ENCODE assay signal across 22 cellular contexts in the genomic region with DNA sequence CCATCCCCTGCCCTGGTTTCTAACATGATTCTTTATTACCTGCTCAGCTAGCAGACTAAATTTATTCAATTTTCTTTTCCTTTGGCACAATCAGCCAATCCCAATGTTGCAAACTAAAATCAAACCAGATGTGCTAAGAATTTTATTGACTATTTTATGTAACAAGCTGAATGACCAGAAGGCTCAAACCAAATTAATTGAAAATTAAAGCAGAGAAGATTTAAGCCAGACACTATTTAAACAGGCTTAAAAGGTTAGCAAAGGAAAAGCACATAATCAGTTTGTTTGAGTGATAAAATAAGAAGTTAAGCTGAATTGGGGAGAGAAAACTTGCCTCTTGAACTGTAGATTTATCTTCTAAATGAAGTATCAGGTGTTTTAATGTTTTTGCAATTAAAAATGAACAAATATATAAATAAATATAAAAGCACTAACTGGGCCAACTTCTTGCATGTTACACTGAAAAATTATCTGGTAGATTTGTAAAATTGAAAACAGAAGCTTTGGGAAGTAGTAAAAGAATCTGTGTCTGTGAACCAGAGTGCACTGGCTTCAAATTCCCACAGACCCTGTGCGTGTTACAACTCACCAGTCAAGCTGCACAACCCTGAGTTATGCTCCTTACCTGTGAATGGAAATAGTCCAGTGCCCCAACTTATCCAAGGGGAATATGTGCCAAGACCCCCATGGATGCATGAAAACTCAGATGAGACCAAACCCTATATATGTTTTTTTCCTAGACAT.
DNase-seq lines count a peak whose midpoint lies in the region; ATAC-seq, FAIRE-seq and TF ChIP-seq lines count a peak whose summit lies in the region.
"Had no signal": no experiment of that assay in that cellular context is flagged by ENCODE, and none has a peak within 500 bp of the region (broad histone marks: within the 10 kb centered on the region; RNA-seq: fewer than 3 reads in every experiment).

No MANE protein-coding gene starts in this region.

- no peak for ATAC-seq in GM21786 (IDR thresholded peaks at IDR 0.05; ENCODE audit: unreplicated experiment)
- ATAC-seq: A549; CD8-positive, alpha-beta T cell had no signal

- no peaks in the 10 kb centered on the region for H3K9me2 ChIP-seq in SK-N-SH

- CTCF ChIA-PET in SK-N-SH (lab: Yijun Ruan, JAX) = interaction anchor here (0.7 to 1.3 kb wide), 3 partner anchors 16 to 281 kb away, joined by 3 read pairs; no protein-coding TSS in a partner anchor

- H3K27me3 ChIP-seq in SK-N-SH (ENCODE audit: insufficient read depth) (no peaks in the 10 kb centered on the region), osteoblast (ENCODE audit: insufficient read depth, low read length) (no peaks in the 10 kb centered on the region)
- H3K27me3 ChIP-seq: BLaER1 treated with 17β-estradiol and CSF1 and Interleukin-3, amounts not matched to agents 10 nM and 100 nM had no signal

- H2AFZ ChIP-seq in SK-N-SH (ENCODE audit: low read depth) (no peak overlapping the region), osteoblast (ENCODE audit: low read length) (no peak overlapping the region)

- no peak overlapping the region for H3K9ac ChIP-seq in SK-N-SH
- H3K9ac ChIP-seq: BLaER1 treated with 17β-estradiol and CSF1 and Interleukin-3, amounts not matched to agents 10 nM and 100 nM had no signal

- WGBS in SK-N-SH (ENCODE audit: low lambda C conversion rate) = 0% methylated on average over 1 of the region's 1 CpG

- H3K36me3 ChIP-seq in SK-N-SH (replicated peaks in 1 of 2; ENCODE audit: control insufficient read depth in 1 of 2, insufficient read depth in 2 of 2, low read length in 1 of 2) (no peaks in the 10 kb centered on the region), osteoblast (ENCODE audit: insufficient read depth, low read length) (no peaks in the 10 kb centered on the region)
- H3K36me3 ChIP-seq: BLaER1 treated with 17β-estradiol and CSF1 and Interleukin-3, amounts not matched to agents 10 nM and 100 nM had no signal

- no peak for TF ChIP-seq CTCF in SK-N-SH (IDR thresholded peaks at IDR 0.05)
- TF ChIP-seq CTCF in osteoblast (IDR thresholded peaks at IDR 0.05; ENCODE audit: extremely low read depth, low read depth, low read length) = no peak

- H4K20me1 ChIP-seq in SK-N-SH (ENCODE audit: insufficient read depth) (no peaks in the 10 kb centered on the region), osteoblast (ENCODE audit: insufficient read depth, low read length) (no peaks in the 10 kb centered on the region)
- H4K20me1 ChIP-seq: BLaER1 treated with 17β-estradiol and CSF1 and Interleukin-3, amounts not matched to agents 10 nM and 100 nM had no signal

- H3K4me2 ChIP-seq in SK-N-SH (no peak overlapping the region), osteoblast (ENCODE audit: insufficient read depth, low read length) (no peak overlapping the region)
- H3K4me2 ChIP-seq: A549; BLaER1 treated with 17β-estradiol and CSF1 and Interleukin-3, amounts not matched to agents 10 nM and 100 nM had no signal

- H3K79me2 ChIP-seq in SK-N-SH (ENCODE audit: insufficient read depth) (no peaks in the 10 kb centered on the region), osteoblast (ENCODE audit: insufficient read depth, low read length) (no peaks in the 10 kb centered on the region)

- TF ChIP-seq EP300 in SK-N-SH (IDR thresholded peaks at IDR 0.05; ENCODE audit: borderline replicate concordance in 1 of 2, low read depth in 1 of 2, low read length in 1 of 2) = peak in 1 of 2 experiments; percentile 88; a peak in 2 of 4 replicates

- peak overlapping the region in 1 of 2 experiments; percentile 74; a peak in 1 of 4 replicates for H3K27ac ChIP-seq in SK-N-SH (ENCODE audit: low read depth in 2 of 2, low read length in 1 of 2)
- H3K27ac ChIP-seq in osteoblast (ENCODE audit: low read depth, low read length) = no peak overlapping the region
- H3K27ac ChIP-seq: 22Rv1; A549; BLaER1 treated with 17β-estradiol and CSF1 and Interleukin-3, amounts not matched to agents 10 nM and 100 nM; C4-2B had no signal

- DNase-seq in NCI-H82 (lab: John Stamatoyannopoulos, UW) = peak; percentile 34
- DNase-seq in SK-N-SH = peak; percentile 19
- DNase-seq in osteoblast (ENCODE audit: insufficient read length, low spot score, missing footprints) = peak; percentile 39
- DNase-seq in activated naive CD4-positive, alpha-beta T cell treated with anti-CD3 and anti-CD28 coated beads, Interleukin-2, amount 50 U/mL, for 16 hours = no peak
- DNase-seq in LoVo (ENCODE audit: low spot score) = no peak
- DNase-seq: AML-193; Caco-2; Calu3; CD4-positive, alpha-beta T cell; CD8-positive, alpha-beta T cell; DMS79 treated with DMSO at 0.1 percent for 48 hours; GF-D8 had no signal

- POLR2A ChIA-PET in SK-N-SH (lab: Yijun Ruan, JAX) = no interaction called here

- H3K4me1 ChIP-seq in SK-N-SH (ENCODE audit: control insufficient read depth in 1 of 2, insufficient read depth in 2 of 2, low read depth in 1 of 2, low read length in 1 of 2) (peaks cover 0 to 19% of the 10 kb centered on the region in 2 experiments; a peak in 2 of 4 replicates), osteoblast (ENCODE audit: insufficient read depth, low read length) (no peaks in the 10 kb centered on the region)
- H3K4me1 ChIP-seq: A549; BLaER1 treated with 17β-estradiol and CSF1 and Interleukin-3, amounts not matched to agents 10 nM and 100 nM; Caco-2 had no signal

- H3K4me3 ChIP-seq in SK-N-SH (ENCODE audit: low read depth in 2 of 2, low read length in 1 of 2) (no peak overlapping the region), osteoblast (ENCODE audit: insufficient read depth, low read length) (no peak overlapping the region)
- H3K4me3 ChIP-seq: A549; BLaER1 treated with 17β-estradiol and CSF1 and Interleukin-3, amounts not matched to agents 10 nM and 100 nM had no signal

- TF ChIP-seq RAD21 in SK-N-SH (IDR thresholded peaks at IDR 0.05; ENCODE audit: low read length) = no peak; the same call in 1 of the 2 replicates

- peak; percentile 93 for FAIRE-seq in endometrium (lab: Jason Lieb, UNC)
- FAIRE-seq: A549, D721Med, G401.6, GM12891, GM19239 had no signal

- no peaks in the 10 kb centered on the region; the same call in 1 of the 2 replicates for H3K9me3 ChIP-seq in SK-N-SH
- no peaks in the 10 kb centered on the region for H3K9me3 ChIP-seq in osteoblast (ENCODE audit: low read depth, low read length)
- H3K9me3 ChIP-seq: A549; BLaER1 treated with 17β-estradiol and CSF1 and Interleukin-3, amounts not matched to agents 10 nM and 100 nM; Caco-2 had no signal

- H3F3A ChIP-seq in SK-N-SH (replicated peaks; ENCODE audit: insufficient read depth) = no peaks in the 10 kb centered on the region

TF ChIP-seq in SK-N-SH, 30 proteins besides CTCF, POLR2A, EP300 and RAD21:
- TF ChIP-seq RCOR1 (IDR thresholded peaks at IDR 0.05; ENCODE audit: low read length) (peak; percentile 91), GATA2 (CRISPR knock-in tag; IDR thresholded peaks at IDR 0.05) (peak; percentile 24; the same call in 1 of the 2 replicates), FOXJ3 (CRISPR knock-in tag; IDR thresholded peaks at IDR 0.05) (0 out of 2 replicates have a peak, but pooled peaks have one; percentile 40), ELF1 (IDR thresholded peaks at IDR 0.05) (no peak), JUND (IDR thresholded peaks at IDR 0.05) (no peak)
TF ChIP-seq in SK-N-SH: peak in this region for 3.

Comparison
In these comparisons a context has a peak if more than half of its experiments do, and no peak if none do; other contexts are left out.
1. DNase-seq: peak in NCI-H82 (single experiment), SK-N-SH (single experiment) and osteoblast (single experiment); none in activated naive CD4-positive, alpha-beta T cell treated with anti-CD3 and anti-CD28 coated beads, Interleukin-2, amount 50 U/mL, for 16 hours (single experiment) and LoVo (single experiment).